ENCODE assay signal across 15 cellular contexts in the genomic region with DNA sequence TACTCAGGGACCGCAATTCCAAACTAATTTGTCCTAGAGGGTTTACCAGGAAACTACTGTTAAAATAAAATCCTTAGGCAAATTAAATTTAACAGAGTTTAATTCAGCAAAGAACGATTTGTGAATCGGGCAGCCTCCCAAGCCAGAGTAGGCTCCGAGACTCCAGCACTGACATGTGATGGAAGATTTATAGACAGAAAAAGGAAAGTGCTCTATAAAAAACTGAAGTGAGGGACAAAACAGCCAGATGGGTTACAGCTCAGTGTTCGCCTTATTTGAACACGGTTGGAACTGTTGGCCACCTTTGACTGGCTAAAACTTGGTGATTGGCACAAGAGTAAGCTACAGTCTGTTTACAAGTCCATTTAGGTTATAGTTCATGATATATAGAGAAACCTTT. TPM values are rescaled to one million over a fixed set of nuclear protein-coding genes. Genes with fewer than 3 reads are reported as not detected.
DNase-seq lines count a peak whose midpoint lies in the region; ATAC-seq and TF ChIP-seq lines count a peak whose summit lies in the region.
"Had no signal": no experiment of that assay in that cellular context is flagged by ENCODE, and none has a peak within 500 bp of the region (broad histone marks: within the 10 kb centered on the region; RNA-seq: fewer than 3 reads in every experiment).

No MANE protein-coding gene starts in this region.

- no peak overlapping the region for H3K4me3 ChIP-seq in lower leg skin (ENCODE audit: low read depth, poor library complexity, severe bottlenecking)
- H3K4me3 ChIP-seq: BLaER1 treated with 17β-estradiol and CSF1 and Interleukin-3, amounts not matched to agents 10 nM and 100 nM; GM12878; GM23248 had no signal

- intact Hi-C loops in lower leg skin (cut with DNase I; ENCODE audit: low total_unique reads): no loop called here

- 25 to 37% methylated on average over 6 of the region's 6 CpGs for WGBS in lower leg skin, 2 donors

- DNase-seq in NCI-H2171 treated with DMSO at 0.1 percent for 48 hours (lab: John Stamatoyannopoulos, UW) (peak; percentile 6), NCI-H2171 (lab: John Stamatoyannopoulos, UW) (no peak), NCI-H1694 treated with DMSO at 0.1 percent for 48 hours (lab: John Stamatoyannopoulos, UW) (peak; percentile 57), lower leg skin (ENCODE audit: low spot score in 2 of 2) (no peak), NCI-H1436 treated with DMSO at 0.1 percent for 48 hours (lab: John Stamatoyannopoulos, UW) (no peak)
- no peak for DNase-seq in stimulated activated naive CD8-positive, alpha-beta T cell treated with anti-CD3 and anti-CD28 coated beads, Interleukin-15, Interleukin-2, amounts not matched to agents 100 U/mL and 50 U/mL, for 24 hours
- DNase-seq: ACHN; CD4-positive, CD25-positive, alpha-beta regulatory T cell; DMS79; GM23248 had no signal

- ATAC-seq in stimulated activated naive CD8-positive, alpha-beta T cell treated with anti-CD3 and anti-CD28 coated beads, Interleukin-15, Interleukin-2, amounts not matched to agents 100 U/mL and 50 U/mL, for 24 hours: no peak
- ATAC-seq: GM12878 had no signal

- H3K27ac ChIP-seq in VCaP: peak overlapping the region; percentile 41
- H3K27ac ChIP-seq: BLaER1 treated with 17β-estradiol and CSF1 and Interleukin-3, amounts not matched to agents 10 nM and 100 nM; GM23248 had no signal

- TF ChIP-seq CTCF in VCaP (conservative IDR thresholded peaks at IDR 0.05) (no peak), lower leg skin (IDR thresholded peaks at IDR 0.05) (no peak)

- no peak for TF ChIP-seq POLR2A in lower leg skin (IDR thresholded peaks at IDR 0.05)

RNA-seq across cellular contexts. Expression of a gene that starts 35.2 kb away (rescaled TPM):
- 1 to 10 TPM; 2.4 to 8.7 (median 4.4) TPM for total RNA-seq in lower leg skin
- total RNA-seq: G401, HT1080 had no signal

RNA-seq across cellular contexts. Expression of a gene that starts 41.3 kb away (rescaled TPM):
- total RNA-seq in lower leg skin: 100 to 1,000 TPM; 196 to 467 (median 339) TPM

Comparison
In these comparisons a context has a peak if more than half of its experiments do, and no peak if none do; other contexts are left out.
1. DNase-seq: peak in NCI-H2171 treated with DMSO at 0.1 percent for 48 hours (single experiment) and NCI-H1694 treated with DMSO at 0.1 percent for 48 hours (single experiment); none in NCI-H2171 (single experiment), lower leg skin (0 of 2), stimulated activated naive CD8-positive, alpha-beta T cell treated with anti-CD3 and anti-CD28 coated beads, Interleukin-15, Interleukin-2, amounts not matched to agents 100 U/mL and 50 U/mL, for 24 hours (single experiment) and NCI-H1436 treated with DMSO at 0.1 percent for 48 hours (single experiment).